In genomic region chrY:8327708-8328354, GRCh38 we compare ENCODE assay signal across 11 cellular contexts.
"Had no signal": no experiment of that assay in that cellular context is flagged by ENCODE, and none has a peak within 500 bp of the region (broad histone marks: within the 10 kb centered on the region; RNA-seq: fewer than 3 reads in every experiment).

No MANE protein-coding gene starts in this region.

- H3K9ac ChIP-seq: GM23248 had no signal

- H2AFZ ChIP-seq: GM23248, GM23338 had no signal

- H3K27ac Mint-ChIP-seq: GM23338, H9, HFFc6 had no signal

- H3K4me3 ChIP-seq: GM23248, GM23338, HAP-1 had no signal

- H3K4me1 Mint-ChIP-seq: GM23338, H9 had no signal

- DNase-seq: GM23248, GOT3, H7, H9, HCEC 1CT, HFFc6 had no signal

- H3K4me2 ChIP-seq: GM23338 had no signal

- H3K27ac ChIP-seq: GM23248 had no signal

- H3K9me3 Mint-ChIP-seq: H9 had no signal

- H3K9me3 ChIP-seq: HAP-1 had no signal

- ATAC-seq: GM23338, HCT116 had no signal

- FAIRE-seq: H1, H54 had no signal

- H3K4me1 ChIP-seq: HAP-1 had no signal

- H3K36me3 ChIP-seq: HAP-1 had no signal

- H3K4me3 Mint-ChIP-seq: GM23338, H9, HFFc6 had no signal
